Comparison of ENCODE assay signal across 10 cellular contexts in the genomic region with DNA sequence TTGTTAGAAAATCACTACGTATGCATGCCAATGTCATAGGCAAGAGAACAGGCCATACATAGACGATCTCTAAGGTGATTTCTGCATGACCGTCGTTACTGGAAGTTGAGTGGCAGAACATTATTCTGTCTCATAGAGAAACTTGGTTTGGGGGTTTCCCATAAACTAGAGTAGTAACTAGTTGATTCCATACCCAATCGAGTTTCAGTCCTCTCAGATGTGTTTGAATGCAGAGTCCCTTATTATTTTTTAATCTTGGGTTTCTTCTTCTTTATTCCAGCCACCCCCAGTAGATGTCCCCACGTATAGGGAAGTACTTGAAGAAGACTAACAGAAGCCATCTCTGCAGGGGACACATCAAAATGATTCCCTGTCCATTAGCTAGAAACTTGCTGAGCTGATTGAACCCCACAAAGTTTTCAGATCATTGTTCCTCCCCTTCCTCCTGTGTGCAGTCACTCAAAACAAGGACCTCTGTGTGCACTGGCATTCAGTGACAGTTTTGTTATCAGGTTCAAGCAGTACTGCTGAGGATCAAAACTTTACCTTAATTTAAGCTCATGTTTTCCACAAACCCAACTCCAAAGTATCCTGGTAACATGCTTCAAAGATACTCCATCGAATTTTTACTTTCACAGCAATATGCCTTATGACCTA.
DNase-seq lines count a peak whose midpoint lies in the region; ATAC-seq and TF ChIP-seq lines count a peak whose summit lies in the region.
"Had no signal": no experiment of that assay in that cellular context is flagged by ENCODE, and none has a peak within 500 bp of the region (broad histone marks: within the 10 kb centered on the region; RNA-seq: fewer than 3 reads in every experiment).

No MANE protein-coding gene starts in this region.

- POLR2A ChIA-PET in activated CD4-positive, alpha-beta T cell treated with anti-CD3 and anti-CD28 coated beads, Interleukin-2, amount 10 ng/mL, durations not matched to agents 7 days and 5 days (lab: Charles Lee) = no interaction called here

- no peak overlapping the region for H3K4me2 ChIP-seq in GM23338

- no peaks in the 10 kb centered on the region for H3K27me3 ChIP-seq in GM23338 (ENCODE audit: insufficient read depth)

- H3K9me3 Mint-ChIP-seq in GM23338 (peaks cover 30% of the 10 kb centered on the region), neural crest cell (peaks cover 2% of the 10 kb centered on the region)
- H3K9me3 Mint-ChIP-seq in activated CD4-positive, alpha-beta T cell treated with anti-CD3 and anti-CD28 coated beads, Interleukin-2, amount 10 ng/mL, durations not matched to agents 7 days and 5 days = peaks cover 3% of the 10 kb centered on the region

- no peaks in the 10 kb centered on the region for H3K4me1 Mint-ChIP-seq in GM23338
- peaks cover 5% of the 10 kb centered on the region for H3K4me1 Mint-ChIP-seq in neural crest cell
- H3K4me1 Mint-ChIP-seq in activated CD4-positive, alpha-beta T cell treated with anti-CD3 and anti-CD28 coated beads, Interleukin-2, amount 10 ng/mL, durations not matched to agents 7 days and 5 days = peaks cover 8% of the 10 kb centered on the region

- no peak overlapping the region for H3K27ac ChIP-seq in GM23338 (ENCODE audit: low read depth)

- H3K27ac Mint-ChIP-seq in GM23338 (no peak overlapping the region), neural crest cell (ENCODE audit: unreplicated experiment) (peak overlapping the region; percentile 64)
- no peak overlapping the region for H3K27ac Mint-ChIP-seq in activated CD4-positive, alpha-beta T cell treated with anti-CD3 and anti-CD28 coated beads, Interleukin-2, amount 10 ng/mL, durations not matched to agents 7 days and 5 days

- ATAC-seq in activated CD4-positive, CD25-positive, alpha-beta regulatory T cell treated with anti-CD3 and anti-CD28 coated beads, Interleukin-2, amount 50 U/mL, for 24 hours = peak; percentile 71 to 82
- ATAC-seq in GM23338 = no peak
- ATAC-seq in omental fat pad (ENCODE audit: low FRiP score) = no peak

- no peaks in the 10 kb centered on the region for H3K79me2 ChIP-seq in GM23338 (replicated peaks; ENCODE audit: insufficient read depth)

- H3K4me3 ChIP-seq in GM23338 = no peak overlapping the region

- H3K4me3 Mint-ChIP-seq in GM23338 (no peak overlapping the region), neural crest cell (no peak overlapping the region)
- no peak overlapping the region for H3K4me3 Mint-ChIP-seq in activated CD4-positive, alpha-beta T cell treated with anti-CD3 and anti-CD28 coated beads, Interleukin-2, amount 10 ng/mL, durations not matched to agents 7 days and 5 days

- TF ChIP-seq CTCF in GM23338 (conservative IDR thresholded peaks at IDR 0.05; ENCODE audit: low read depth in 2 of 2) (no peak), neural crest cell (conservative IDR thresholded peaks at IDR 0.05) (no peak), omental fat pad (IDR thresholded peaks at IDR 0.05) (no peak)

- H2AFZ ChIP-seq in GM23338 = 0 out of 2 replicates have a peak overlapping the region, but pooled peaks have one; percentile 6

- H3K9me2 ChIP-seq in GM23338 (ENCODE audit: insufficient read depth) = no peaks in the 10 kb centered on the region

- H3K27me3 Mint-ChIP-seq in GM23338 (ENCODE audit: insufficient read depth, low read depth, poor library complexity) (peaks cover 3% of the 10 kb centered on the region), neural crest cell (ENCODE audit: low read depth) (no peaks in the 10 kb centered on the region)
- no peaks in the 10 kb centered on the region for H3K27me3 Mint-ChIP-seq in activated CD4-positive, alpha-beta T cell treated with anti-CD3 and anti-CD28 coated beads, Interleukin-2, amount 10 ng/mL, durations not matched to agents 7 days and 5 days

- H4K20me1 ChIP-seq in GM23338 (replicated peaks; ENCODE audit: insufficient read depth) = no peaks in the 10 kb centered on the region

- H3K4me1 ChIP-seq in GM23338 (ENCODE audit: insufficient read depth) = no peaks in the 10 kb centered on the region

- DNase-seq in activated CD4-positive, CD25-positive, alpha-beta regulatory T cell (lab: John Stamatoyannopoulos, UW) = no peak
- DNase-seq in GM23338 (ENCODE audit: low spot score) = no peak
- DNase-seq in MV-4-11 (lab: John Stamatoyannopoulos, UW) = peak; percentile 27
- no peak for DNase-seq in neural crest cell (ENCODE audit: low read depth, low spot score)
- DNase-seq in ureter (ENCODE audit: low spot score) = no peak
- DNase-seq in activated CD4-positive, alpha-beta T cell treated with anti-CD3 and anti-CD28 coated beads, Interleukin-2, amount 10 ng/mL, durations not matched to agents 7 days and 5 days = no peak
- DNase-seq in omental fat pad (ENCODE audit: low spot score) = no peak
- DNase-seq: posterior cingulate gyrus, SHP77 had no signal

- CTCF ChIA-PET in activated CD4-positive, alpha-beta T cell treated with anti-CD3 and anti-CD28 coated beads, Interleukin-2, amount 10 ng/mL, durations not matched to agents 7 days and 5 days (lab: Charles Lee) = interaction anchor here (0.6 to 1.6 kb wide), 3 partner anchors 9 to 1396 kb away, joined by 3 to 5 read pairs (median 3); no protein-coding TSS in a partner anchor

- peaks cover 19% of the 10 kb centered on the region for H3K36me3 Mint-ChIP-seq in GM23338 (ENCODE audit: low read depth)
- H3K36me3 Mint-ChIP-seq in neural crest cell (ENCODE audit: low read depth) = peaks cover 3% of the 10 kb centered on the region
- H3K36me3 Mint-ChIP-seq in activated CD4-positive, alpha-beta T cell treated with anti-CD3 and anti-CD28 coated beads, Interleukin-2, amount 10 ng/mL, durations not matched to agents 7 days and 5 days (ENCODE audit: low read depth) = no peaks in the 10 kb centered on the region

- H3K36me3 ChIP-seq in GM23338 (ENCODE audit: insufficient read depth) = peaks cover 10% of the 10 kb centered on the region

- no peaks in the 10 kb centered on the region for H3F3A ChIP-seq in GM23338 (replicated peaks; ENCODE audit: low read depth)

TF ChIP-seq in GM23338, 12 proteins besides CTCF, POLR2A, EP300 and RAD21 (continues in another document):
- no peak for TF ChIP-seq ZNF331 (CRISPR knock-in tag; IDR thresholded peaks at IDR 0.05; ENCODE audit: low read depth)
- no peak for TF ChIP-seq CREB1 (CRISPR knock-in tag; IDR thresholded peaks at IDR 0.05; ENCODE audit: low read depth)
- no peak for TF ChIP-seq STAT1 (IDR thresholded peaks at IDR 0.05; ENCODE audit: unreplicated experiment)
- TF ChIP-seq, protein P1, sequence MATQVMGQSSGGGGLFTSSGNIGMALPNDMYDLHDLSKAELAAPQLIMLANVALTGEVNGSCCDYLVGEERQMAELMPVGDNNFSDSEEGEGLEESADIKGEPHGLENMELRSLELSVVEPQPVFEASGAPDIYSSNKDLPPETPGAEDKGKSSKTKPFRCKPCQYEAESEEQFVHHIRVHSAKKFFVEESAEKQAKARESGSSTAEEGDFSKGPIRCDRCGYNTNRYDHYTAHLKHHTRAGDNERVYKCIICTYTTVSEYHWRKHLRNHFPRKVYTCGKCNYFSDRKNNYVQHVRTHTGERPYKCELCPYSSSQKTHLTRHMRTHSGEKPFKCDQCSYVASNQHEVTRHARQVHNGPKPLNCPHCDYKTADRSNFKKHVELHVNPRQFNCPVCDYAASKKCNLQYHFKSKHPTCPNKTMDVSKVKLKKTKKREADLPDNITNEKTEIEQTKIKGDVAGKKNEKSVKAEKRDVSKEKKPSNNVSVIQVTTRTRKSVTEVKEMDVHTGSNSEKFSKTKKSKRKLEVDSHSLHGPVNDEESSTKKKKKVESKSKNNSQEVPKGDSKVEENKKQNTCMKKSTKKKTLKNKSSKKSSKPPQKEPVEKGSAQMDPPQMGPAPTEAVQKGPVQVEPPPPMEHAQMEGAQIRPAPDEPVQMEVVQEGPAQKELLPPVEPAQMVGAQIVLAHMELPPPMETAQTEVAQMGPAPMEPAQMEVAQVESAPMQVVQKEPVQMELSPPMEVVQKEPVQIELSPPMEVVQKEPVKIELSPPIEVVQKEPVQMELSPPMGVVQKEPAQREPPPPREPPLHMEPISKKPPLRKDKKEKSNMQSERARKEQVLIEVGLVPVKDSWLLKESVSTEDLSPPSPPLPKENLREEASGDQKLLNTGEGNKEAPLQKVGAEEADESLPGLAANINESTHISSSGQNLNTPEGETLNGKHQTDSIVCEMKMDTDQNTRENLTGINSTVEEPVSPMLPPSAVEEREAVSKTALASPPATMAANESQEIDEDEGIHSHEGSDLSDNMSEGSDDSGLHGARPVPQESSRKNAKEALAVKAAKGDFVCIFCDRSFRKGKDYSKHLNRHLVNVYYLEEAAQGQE (IDR thresholded peaks at IDR 0.05; ENCODE audit: unreplicated experiment) = no peak
- no peak for TF ChIP-seq NANOG (IDR thresholded peaks at IDR 0.05; ENCODE audit: borderline replicate concordance)
- TF ChIP-seq ETS1 (IDR thresholded peaks at IDR 0.05) = no peak
- TF ChIP-seq JUNB (IDR thresholded peaks at IDR 0.05; ENCODE audit: unreplicated experiment) = no peak
- TF ChIP-seq ZNF114 (CRISPR knock-in tag; IDR thresholded peaks at IDR 0.05) = no peak
- TF ChIP-seq EZH2 (IDR thresholded peaks at IDR 0.05; ENCODE audit: low read depth, unreplicated experiment) = no peak
- TF ChIP-seq EZH2phosphoT487 (IDR thresholded peaks at IDR 0.05; ENCODE audit: unreplicated experiment) = no peak
- TF ChIP-seq POLR2AphosphoS5 (IDR thresholded peaks at IDR 0.05; ENCODE audit: low read depth) = no peak

Comparison
In these comparisons a context has a peak if more than half of its experiments do, and no peak if none do; other contexts are left out.
1. ATAC-seq: peak in activated CD4-positive, CD25-positive, alpha-beta regulatory T cell treated with anti-CD3 and anti-CD28 coated beads, Interleukin-2, amount 50 U/mL, for 24 hours (2 of 2); none in GM23338 (single experiment) and omental fat pad (single experiment).